In genomic region chr14:32006267-32007110, GRCh38 we compare ENCODE assay signal across 14 cellular contexts.
A peak's percentile ranks its signal among the peaks of the same experiment; 100 is the strongest.
DNase-seq lines count a peak whose midpoint lies in the region; ATAC-seq and TF ChIP-seq lines count a peak whose summit lies in the region.
"Had no signal": no experiment of that assay in that cellular context is flagged by ENCODE, and none has a peak within 500 bp of the region (broad histone marks: within the 10 kb centered on the region; RNA-seq: fewer than 3 reads in every experiment).

No MANE protein-coding gene starts in this region.

- no peaks in the 10 kb centered on the region for H3K4me1 ChIP-seq in lower lobe of right lung

- peaks cover 32 to 74% of the 10 kb centered on the region in 2 donors for H3K27me3 Mint-ChIP-seq in effector memory CD8-positive, alpha-beta T cell

- intact Hi-C loops in lower lobe of right lung (cut with DNase I), result no loop called here

- DNase-seq in Ammon's horn (ENCODE audit: low spot score), result peak; percentile 24
- peak; percentile 92 for DNase-seq in HT-29 (ENCODE audit: low spot score)
- DNase-seq in amniotic epithelial cell (ENCODE audit: low read depth), result peak; percentile 63
- no peak for DNase-seq in lower lobe of right lung
- no peak for DNase-seq in foreskin fibroblast
- no peak for DNase-seq in GDM1 (lab: John Stamatoyannopoulos, UW)
- DNase-seq in activated naive CD4-positive, alpha-beta T cell treated with anti-CD3 and anti-CD28 coated beads, Interleukin-2, amount 50 U/mL, for 16 hours, result no peak
- DNase-seq in effector memory CD8-positive, alpha-beta T cell, result no peak
- DNase-seq: activated T-cell treated with anti-CD3 and anti-CD28 coated beads, Interleukin-2, amount 50 U/mL, for 1 hour; CD4-positive, alpha-beta T cell; erythroblast; OCI-M1; substantia nigra had no signal

- H3K4me3 Mint-ChIP-seq in effector memory CD8-positive, alpha-beta T cell, result no peak overlapping the region
- H3K4me3 Mint-ChIP-seq: CD4-positive, alpha-beta T cell had no signal

- no peaks in the 10 kb centered on the region for H3K36me3 ChIP-seq in lower lobe of right lung
- H3K36me3 ChIP-seq: neutrophil had no signal

- no peak overlapping the region for H3K27ac ChIP-seq in lower lobe of right lung
- H3K27ac ChIP-seq: neutrophil had no signal

- peak overlapping the region in 1 of 2 donors; percentile 70 for H3K27ac Mint-ChIP-seq in effector memory CD8-positive, alpha-beta T cell
- H3K27ac Mint-ChIP-seq: CD4-positive, alpha-beta T cell had no signal

- H3K4me3 ChIP-seq in lower lobe of right lung (no peak overlapping the region), foreskin fibroblast (ENCODE audit: low read depth in 1 of 2, low read length in 2 of 2) (no peak overlapping the region)

- no peaks in the 10 kb centered on the region for H3K9me3 ChIP-seq in lower lobe of right lung
- H3K9me3 ChIP-seq: neutrophil had no signal

- no peaks in the 10 kb centered on the region for H3K4me1 Mint-ChIP-seq in effector memory CD8-positive, alpha-beta T cell (ENCODE audit: low read depth in 2 of 2)

- no peak for TF ChIP-seq CTCF in lower lobe of right lung (IDR thresholded peaks at IDR 0.05)
- TF ChIP-seq CTCF in foreskin fibroblast (IDR thresholded peaks at IDR 0.05; ENCODE audit: low read depth, low read length), result no peak

- H3K27me3 ChIP-seq in lower lobe of right lung (ENCODE audit: low read depth), result no peaks in the 10 kb centered on the region
- H3K27me3 ChIP-seq: neutrophil had no signal

- no peaks in the 10 kb centered on the region for H3K36me3 Mint-ChIP-seq in effector memory CD8-positive, alpha-beta T cell (ENCODE audit: insufficient read depth)

- H3K9me3 Mint-ChIP-seq in effector memory CD8-positive, alpha-beta T cell, result no peaks in the 10 kb centered on the region
- H3K9me3 Mint-ChIP-seq: CD4-positive, alpha-beta T cell had no signal

- peak; percentile 57 to 78 for ATAC-seq in lower lobe of right lung
- ATAC-seq in effector memory CD8-positive, alpha-beta T cell (replicated peaks), result no peak

Comparison
In these comparisons a context has a peak if more than half of its experiments do, and no peak if none do; other contexts are left out.
1. DNase-seq: peak in Ammon's horn (single experiment), HT-29 (single experiment) and amniotic epithelial cell (single experiment); none in lower lobe of right lung (single experiment), foreskin fibroblast (0 of 2), GDM1 (single experiment), activated naive CD4-positive, alpha-beta T cell treated with anti-CD3 and anti-CD28 coated beads, Interleukin-2, amount 50 U/mL, for 16 hours (single experiment) and effector memory CD8-positive, alpha-beta T cell (0 of 3).